2 cellular contexts compared by ENCODE assay signal in genomic region chr14:31137214-31137889, GRCh38.
TF ChIP-seq lines count a peak whose summit lies in the region.

No MANE protein-coding gene starts in this region.

TF ChIP-seq in HCT116, 20 proteins besides CTCF, POLR2A, EP300 and RAD21:
- peak; percentile 41; the same call in 1 of the 2 replicates for TF ChIP-seq CBX3 (IDR thresholded peaks at IDR 0.05; ENCODE audit: low read depth)
- no peak for TF ChIP-seq REST (IDR thresholded peaks at IDR 0.05; ENCODE audit: low read depth)
- no peak for TF ChIP-seq EGR1 (IDR thresholded peaks at IDR 0.05; ENCODE audit: low read depth)
- TF ChIP-seq MAX (IDR thresholded peaks at IDR 0.05): no peak
- no peak for TF ChIP-seq SP1 (IDR thresholded peaks at IDR 0.05; ENCODE audit: low read depth)
- TF ChIP-seq YY1 (IDR thresholded peaks at IDR 0.05; ENCODE audit: extremely low read depth, insufficient replicate concordance, low read depth, low read length): no peak
- no peak for TF ChIP-seq EZH2 (IDR thresholded peaks at IDR 0.05)
- TF ChIP-seq ELF1 (IDR thresholded peaks at IDR 0.05; ENCODE audit: borderline replicate concordance, low read depth): no peak
- TF ChIP-seq EZH2phosphoT487 (IDR thresholded peaks at IDR 0.05; ENCODE audit: borderline replicate concordance): no peak
- TF ChIP-seq CEBPB (IDR thresholded peaks at IDR 0.05; ENCODE audit: low read depth): peak; percentile 37; the same call in 1 of the 2 replicates
- TF ChIP-seq FOSL1 (IDR thresholded peaks at IDR 0.05; ENCODE audit: low read depth): no peak
- no peak for TF ChIP-seq ZNF274 (IDR thresholded peaks at IDR 0.05; ENCODE audit: low read depth, low read length)
- TF ChIP-seq TCF7L2 (IDR thresholded peaks at IDR 0.05; ENCODE audit: borderline replicate concordance, extremely low read depth, insufficient read depth, insufficient read length): no peak
- no peak for TF ChIP-seq SIN3A (IDR thresholded peaks at IDR 0.05; ENCODE audit: low read depth)
- TF ChIP-seq ATF3 (IDR thresholded peaks at IDR 0.05): no peak
- TF ChIP-seq JUND (IDR thresholded peaks at IDR 0.05): peak; percentile 46; the same call in 1 of the 2 replicates

TF ChIP-seq in IMR-90, 13 proteins besides CTCF, POLR2A, EP300 and RAD21:
- no peak for TF ChIP-seq RCOR1 (IDR thresholded peaks at IDR 0.05; ENCODE audit: insufficient replicate concordance, low read length)
